8 cellular contexts compared by ENCODE assay signal in the genomic region with DNA sequence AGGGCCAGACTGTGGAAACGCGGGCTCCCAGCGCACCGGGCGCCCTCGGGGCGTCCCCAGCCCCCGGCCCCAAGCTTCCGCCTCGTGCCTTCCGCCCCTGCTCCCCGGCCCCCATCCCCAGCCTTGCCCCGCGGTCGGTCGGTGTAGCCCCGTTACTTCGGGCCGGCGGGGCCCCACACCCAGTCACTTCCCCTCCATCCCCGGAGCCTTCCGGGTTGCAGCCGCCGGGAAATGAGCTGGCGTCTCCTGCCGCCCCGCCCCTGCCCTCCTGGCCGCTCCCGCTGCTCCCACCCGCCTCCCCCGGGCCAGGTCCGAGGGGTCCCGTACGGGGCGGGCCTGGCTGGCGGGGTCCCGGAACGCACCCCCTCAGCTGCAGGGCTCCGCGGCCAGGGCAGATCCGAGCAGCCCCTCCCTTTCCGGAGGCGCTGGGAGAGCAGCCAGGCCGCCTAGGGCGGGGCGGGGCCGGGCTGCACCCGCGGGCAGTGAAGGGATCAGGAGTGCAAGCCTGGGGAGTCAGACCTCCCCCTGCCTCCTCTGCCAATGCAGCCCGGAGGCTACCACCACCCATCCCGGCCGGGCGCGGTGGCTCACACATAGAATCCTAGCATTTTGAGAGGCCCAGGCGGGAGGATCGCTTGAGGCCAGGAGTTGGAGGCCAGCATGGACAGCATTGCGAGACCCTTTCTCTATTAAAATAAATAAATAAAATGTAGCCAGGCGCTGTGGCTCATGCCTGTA. TPM values are rescaled to one million over a fixed set of nuclear protein-coding genes. Genes with fewer than 3 reads are reported as not detected.
DNase-seq lines count a peak whose midpoint lies in the region; ATAC-seq and TF ChIP-seq lines count a peak whose summit lies in the region.

No MANE protein-coding gene starts in this region.

- H3K9me3 ChIP-seq in PC-3 (ENCODE audit: low read length) (no peaks in the 10 kb centered on the region), fibroblast of lung (ENCODE audit: control insufficient read depth, insufficient read depth, low read depth, low read length) (no peaks in the 10 kb centered on the region)

- peaks cover 0 to 5% of the 10 kb centered on the region in 2 donors for H3K36me3 Mint-ChIP-seq in naive B cell

- no peaks in the 10 kb centered on the region for H3K9me2 ChIP-seq in PC-3 (replicated peaks; ENCODE audit: low read length)

- H3K27me3 Mint-ChIP-seq in naive B cell, result no peaks in the 10 kb centered on the region

- peak overlapping the region; percentile 87 for H3K4me3 ChIP-seq in PC-3 (ENCODE audit: low read length)
- H3K4me3 ChIP-seq in fibroblast of lung (replicated peaks in 1 of 4; ENCODE audit: control extremely low read depth in 1 of 4, insufficient read depth in 1 of 4, low read depth in 3 of 4, low read length in 4 of 4), result peak overlapping the region; percentile 51 to 75 (median 64)

- peaks cover 40% of the 10 kb centered on the region for H3K79me2 ChIP-seq in PC-3 (ENCODE audit: low read length)
- H3K79me2 ChIP-seq in fibroblast of lung (ENCODE audit: control insufficient read depth, insufficient read depth, low read length), result peaks cover 27% of the 10 kb centered on the region

- BruUV-seq in PC-3 (replicated peaks; lab: Mats Ljungman, UMichigan), result no TSS peak

- POLR2A ChIA-PET in PC-3 (lab: Charles Lee; ENCODE audit: unreplicated experiment), result interaction anchor here (0.6 kb wide), 1 partner anchor 64 kb away, joined by 3 read pairs; the partner anchor contains the start of gene CPSF4

- H3K4me3 Mint-ChIP-seq in naive B cell, result peak overlapping the region; percentile 74 to 93 (median 82)

- ATAC-seq in GM18909 (IDR thresholded peaks at IDR 0.05; ENCODE audit: poor library complexity, unreplicated experiment) (peak; percentile 51), HG03139 (IDR thresholded peaks at IDR 0.05; ENCODE audit: unreplicated experiment) (peak; percentile 43), PC-3 (peak; percentile 70), naive B cell (ENCODE audit: low read depth in 2 of 2) (peak; percentile 36 to 37)

- H3K27ac ChIP-seq in PC-3 (ENCODE audit: low read length) (peak overlapping the region; percentile 58), fibroblast of lung (ENCODE audit: insufficient read depth, low read length) (peak overlapping the region; percentile 47)

- H2AFZ ChIP-seq in PC-3 (ENCODE audit: low read length) (peak overlapping the region; percentile 98; the same call in 1 of the 2 replicates), fibroblast of lung (ENCODE audit: low read length) (no peak overlapping the region)

- H3F3A ChIP-seq in PC-3 (ENCODE audit: low read length, unreplicated experiment), result no peaks in the 10 kb centered on the region

- peaks cover 19 to 51% (median 39%) of the 10 kb centered on the region in 3 donors for H3K4me1 Mint-ChIP-seq in naive B cell

- no peaks in the 10 kb centered on the region for H3K9me3 Mint-ChIP-seq in naive B cell

- H3K9ac ChIP-seq in PC-3 (ENCODE audit: low read length) (peak overlapping the region; percentile 82), fibroblast of lung (ENCODE audit: insufficient read depth, low read length) (peak overlapping the region; percentile 51)

- CTCF ChIA-PET in PC-3 (lab: Charles Lee), result interaction anchor here (0.9 kb wide), 1 partner anchor 40 kb away, joined by 7 read pairs; no protein-coding TSS in a partner anchor

- peak; percentile 51 to 56 for DNase-seq in AML-193 (lab: John Stamatoyannopoulos, UW)
- peak; percentile 78 for DNase-seq in PC-3
- peak; percentile 61 for DNase-seq in activated T-helper 1 cell treated with Interleukin-2 at 50 U/mL for 16 hours (ENCODE audit: low read depth)
- DNase-seq in fibroblast of lung (ENCODE audit: low read depth in 2 of 2), result peak; percentile 65
- DNase-seq in naive B cell, result peak; percentile 66
- DNase-seq in stromal cell of bone marrow (ENCODE audit: low read depth), result peak; percentile 67

- H3K36me3 ChIP-seq in PC-3 (ENCODE audit: low read depth, low read length), result peaks cover 9% of the 10 kb centered on the region; the same call in 1 of the 2 replicates
- peaks cover 5% of the 10 kb centered on the region for H3K36me3 ChIP-seq in fibroblast of lung (ENCODE audit: control insufficient read depth, insufficient read depth, low read length)

- H4K20me1 ChIP-seq in PC-3 (ENCODE audit: low read length) (peaks cover 8% of the 10 kb centered on the region; the same call in 1 of the 2 replicates), fibroblast of lung (ENCODE audit: control insufficient read depth, extremely low read depth, insufficient read depth, low read length) (no peaks in the 10 kb centered on the region)

- H3K4me2 ChIP-seq in PC-3 (ENCODE audit: low read length) (peak overlapping the region; percentile 97), fibroblast of lung (ENCODE audit: extremely low read depth, insufficient read depth, low read length) (peak overlapping the region; percentile 64)

- H3K4me1 ChIP-seq in PC-3 (ENCODE audit: insufficient read depth, low read length), result peaks cover 9% of the 10 kb centered on the region; the same call in 1 of the 2 replicates
- H3K4me1 ChIP-seq in fibroblast of lung (ENCODE audit: control insufficient read depth, extremely low read depth, insufficient read depth, low read length), result peaks cover 15% of the 10 kb centered on the region

- intact Hi-C loops in PC-3 (cut with micrococcal nuclease), result loop anchor here (5.0 kb wide), 1 partner anchor 163 kb away; no protein-coding TSS in a partner anchor

- peak overlapping the region in 5 of 6 donors; percentile 15 to 94 (median 75) for H3K27ac Mint-ChIP-seq in naive B cell

- no peak for TF ChIP-seq CTCF in PC-3 (conservative IDR thresholded peaks at IDR 0.05; ENCODE audit: low read depth, low read length)
- no peak for TF ChIP-seq CTCF in fibroblast of lung (conservative IDR thresholded peaks at IDR 0.05 in 1 of 2, IDR thresholded peaks at IDR 0.05 in 1 of 2; ENCODE audit: low read depth in 1 of 2, low read length in 2 of 2)

- H3K27me3 ChIP-seq in PC-3 (ENCODE audit: low read length), result no peaks in the 10 kb centered on the region
- H3K27me3 ChIP-seq in fibroblast of lung (ENCODE audit: control insufficient read depth, insufficient read depth, low read length), result no peaks in the 10 kb centered on the region

RNA-seq across cellular contexts. Expression of gene ARPC1B, which starts 0.7 kb away (rescaled TPM):
- total RNA-seq in PC-3 (2014; rRNA removed) (358 and 381 TPM in 2 replicates), fibroblast of lung (241 and 394 TPM in 2 replicates)
- polyA plus RNA-seq in fibroblast of lung (245 and 408 TPM in 2 replicates), naive B cell (ENCODE audit: low read depth in 6 of 6) (100 to 1,000 TPM; 434 to 595 (median 483) TPM)
- 319 and 543 TPM in 2 replicates for polyA plus RNA-seq in fibroblast of lung (2012)
- polyA minus RNA-seq in fibroblast of lung (ENCODE audit: low replicate concordance), result 64.4 and 129 TPM in 2 replicates

RNA-seq across cellular contexts. Expression of gene PDAP1, which starts 33.2 kb away (rescaled TPM):
- 58.6 and 84.7 TPM in 2 replicates for total RNA-seq in PC-3 (2014; rRNA removed)
- 29.6 and 34.7 TPM in 2 replicates for total RNA-seq in fibroblast of lung
- polyA plus RNA-seq in fibroblast of lung, result 105 and 136 TPM in 2 replicates
- polyA plus RNA-seq in fibroblast of lung (2012), result 205 and 288 TPM in 2 replicates
- polyA minus RNA-seq in fibroblast of lung (ENCODE audit: low replicate concordance), result 57.0 and 61.1 TPM in 2 replicates
- polyA plus RNA-seq in naive B cell (ENCODE audit: low read depth in 6 of 6), result 10 to 100 TPM; 23.3 to 28.5 (median 25.7) TPM

RNA-seq across cellular contexts. Expression of gene BUD31, which starts 33.5 kb away (rescaled TPM):
- total RNA-seq in PC-3 (2014; rRNA removed) (120 and 144 TPM in 2 replicates), fibroblast of lung (114 and 129 TPM in 2 replicates)
- polyA plus RNA-seq in fibroblast of lung (83.4 and 94.8 TPM in 2 replicates), naive B cell (ENCODE audit: low read depth in 6 of 6) (100 to 1,000 TPM; 129 to 201 (median 182) TPM)
- 109 and 110 TPM in 2 replicates for polyA plus RNA-seq in fibroblast of lung (2012)
- polyA minus RNA-seq in fibroblast of lung (ENCODE audit: low replicate concordance), result 11.8 and 19.9 TPM in 2 replicates

RNA-seq across cellular contexts. Expression of gene ARPC1A, which starts 49.5 kb away (rescaled TPM):
- 183 and 193 TPM in 2 replicates for total RNA-seq in PC-3 (2014; rRNA removed)
- 162 and 226 TPM in 2 replicates for total RNA-seq in fibroblast of lung
- polyA plus RNA-seq in fibroblast of lung, result 184 and 279 TPM in 2 replicates
- 215 and 312 TPM in 2 replicates for polyA plus RNA-seq in fibroblast of lung (2012)
- polyA minus RNA-seq in fibroblast of lung (ENCODE audit: low replicate concordance), result 268 and 362 TPM in 2 replicates
- polyA plus RNA-seq in naive B cell (ENCODE audit: low read depth in 6 of 6), result 100 to 1,000 TPM in 2 of 6 donors, 10 to 100 TPM in 4; 49.5 to 109 (median 91.8) TPM

Comparison
In these comparisons a context has a peak if more than half of its experiments do, and no peak if none do; other contexts are left out.
1. Peak in every context shown above with its lines: DNase-seq, ATAC-seq, H3K4me3 ChIP-seq and H3K27ac ChIP-seq.